In the genomic region with DNA sequence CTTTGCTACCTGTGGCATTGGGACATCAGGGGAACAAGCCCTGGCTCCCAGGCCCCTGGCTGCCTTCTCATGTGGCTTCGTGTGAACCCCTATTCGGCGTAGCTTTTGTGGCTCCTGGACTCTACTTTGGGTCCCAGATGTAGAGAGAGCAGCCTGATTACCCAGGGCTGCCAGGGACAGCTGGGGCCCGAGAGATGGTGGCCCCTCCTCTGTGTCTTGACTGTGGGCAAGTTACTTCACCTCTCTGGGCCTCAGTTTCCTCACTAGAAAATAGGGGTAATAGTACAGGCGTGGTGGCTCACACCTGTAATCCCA, we compare ENCODE assay signal across 13 cellular contexts. TPM values are rescaled to one million over a fixed set of nuclear protein-coding genes. Genes with fewer than 3 reads are reported as not detected.
A peak's percentile ranks its signal among the peaks of the same experiment; 100 is the strongest.
DNase-seq lines count a peak whose midpoint lies in the region; ATAC-seq and TF ChIP-seq lines count a peak whose summit lies in the region.
"Had no signal": no experiment of that assay in that cellular context is flagged by ENCODE, and none has a peak within 500 bp of the region (broad histone marks: within the 10 kb centered on the region; RNA-seq: fewer than 3 reads in every experiment).

No MANE protein-coding gene starts in this region.

- WGBS in lung, 2 donors, result 86 to 89% methylated on average over 5 of the region's 5 CpGs

- H3K4me3 Mint-ChIP-seq in activated naive CD8-positive, alpha-beta T cell, result peak overlapping the region; percentile 83
- no peak overlapping the region for H3K4me3 Mint-ChIP-seq in activated naive CD8-positive, alpha-beta T cell treated with anti-CD3 and anti-CD28 coated beads for 36 hours
- peak overlapping the region; percentile 16 for H3K4me3 Mint-ChIP-seq in activated T-helper 17 cell treated with anti-CD3 and anti-CD28 coated beads, Interleukin-2, amount 50 U/mL, for 72 hours
- H3K4me3 Mint-ChIP-seq in Calu3 (ENCODE audit: low read depth, unreplicated experiment), result no peak overlapping the region

- no peaks in the 10 kb centered on the region for H3K9me3 ChIP-seq in lung (ENCODE audit: control insufficient read depth in 2 of 2, insufficient read depth in 1 of 2, low read length in 1 of 2)
- H3K9me3 ChIP-seq in tibial artery, result no peaks in the 10 kb centered on the region

- DNase-seq in activated naive CD8-positive, alpha-beta T cell treated with anti-CD3 and anti-CD28 coated beads for 36 hours, result no peak
- DNase-seq in lung (ENCODE audit: low spot score) (no peak), tibial artery (peak in 1 of 2 donors; percentile 56), Calu3 (no peak)
- DNase-seq in stimulated activated CD4-positive, alpha-beta T cell treated with anti-CD3 and anti-CD28 coated beads, Interleukin-4, amount 100 ng/mL, for 1 hour, result no peak
- DNase-seq: activated CD4-positive, alpha-beta memory T cell treated with anti-CD3 and anti-CD28 coated beads for 36 hours; foreskin melanocyte; islet precursor cell; NCI-H1048; NCI-H345 had no signal

- H3K4me3 ChIP-seq in lung, result no peak overlapping the region
- no peak overlapping the region for H3K4me3 ChIP-seq in tibial artery

- peaks cover 11% of the 10 kb centered on the region for H3K4me1 Mint-ChIP-seq in activated naive CD8-positive, alpha-beta T cell (ENCODE audit: low read depth)
- H3K4me1 Mint-ChIP-seq in activated naive CD8-positive, alpha-beta T cell treated with anti-CD3 and anti-CD28 coated beads for 36 hours, result peaks cover 10% of the 10 kb centered on the region
- H3K4me1 Mint-ChIP-seq in activated T-helper 17 cell treated with anti-CD3 and anti-CD28 coated beads, Interleukin-2, amount 50 U/mL, for 72 hours, result no peaks in the 10 kb centered on the region
- no peaks in the 10 kb centered on the region for H3K4me1 Mint-ChIP-seq in Calu3 (ENCODE audit: low read depth, unreplicated experiment)

- H3K27me3 Mint-ChIP-seq in activated naive CD8-positive, alpha-beta T cell, result no peaks in the 10 kb centered on the region
- no peaks in the 10 kb centered on the region for H3K27me3 Mint-ChIP-seq in activated naive CD8-positive, alpha-beta T cell treated with anti-CD3 and anti-CD28 coated beads for 36 hours
- no peaks in the 10 kb centered on the region for H3K27me3 Mint-ChIP-seq in activated T-helper 17 cell treated with anti-CD3 and anti-CD28 coated beads, Interleukin-2, amount 50 U/mL, for 72 hours
- no peaks in the 10 kb centered on the region for H3K27me3 Mint-ChIP-seq in Calu3 (ENCODE audit: unreplicated experiment)
- H3K27me3 Mint-ChIP-seq: activated CD4-positive, alpha-beta memory T cell treated with anti-CD3 and anti-CD28 coated beads for 36 hours had no signal

- peak overlapping the region; percentile 38 to 84 for H3K27ac ChIP-seq in lung (ENCODE audit: low read depth in 1 of 2, low read length in 1 of 2)
- H3K27ac ChIP-seq in tibial artery, result peak overlapping the region; percentile 70 to 80

- intact Hi-C loops in tibial artery (cut with DNase I; ENCODE audit: low total_unique reads) (no loop called here), Calu3 (cut with micrococcal nuclease; ENCODE audit: unreplicated experiment) (no loop called here)

- CTCF ChIA-PET in Calu3 (lab: Charles Lee), result no interaction called here

- no peak for TF ChIP-seq CTCF in lung (IDR thresholded peaks at IDR 0.05; ENCODE audit: control extremely low read depth, extremely low read depth)
- no peak for TF ChIP-seq CTCF in tibial artery (IDR thresholded peaks at IDR 0.05)
- no peak for TF ChIP-seq CTCF in Calu3 (IDR thresholded peaks at IDR 0.05; ENCODE audit: unreplicated experiment)

- no peaks in the 10 kb centered on the region for H3K36me3 Mint-ChIP-seq in activated naive CD8-positive, alpha-beta T cell
- no peaks in the 10 kb centered on the region for H3K36me3 Mint-ChIP-seq in activated naive CD8-positive, alpha-beta T cell treated with anti-CD3 and anti-CD28 coated beads for 36 hours
- no peaks in the 10 kb centered on the region for H3K36me3 Mint-ChIP-seq in activated T-helper 17 cell treated with anti-CD3 and anti-CD28 coated beads, Interleukin-2, amount 50 U/mL, for 72 hours (ENCODE audit: low read depth)
- peaks cover 16% of the 10 kb centered on the region for H3K36me3 Mint-ChIP-seq in Calu3 (ENCODE audit: insufficient read depth, unreplicated experiment)
- H3K36me3 Mint-ChIP-seq: activated CD4-positive, alpha-beta memory T cell treated with anti-CD3 and anti-CD28 coated beads for 36 hours had no signal

- peaks cover 0 to 3% of the 10 kb centered on the region in 2 donors for H3K36me3 ChIP-seq in lung (ENCODE audit: control insufficient read depth in 2 of 2, insufficient read depth in 2 of 2, low read length in 2 of 2)
- no peaks in the 10 kb centered on the region for H3K36me3 ChIP-seq in tibial artery

- peaks cover 0 to 5% of the 10 kb centered on the region in 2 donors for H3K4me1 ChIP-seq in lung (ENCODE audit: control insufficient read depth in 2 of 2, insufficient read depth in 2 of 2, low read length in 2 of 2)
- H3K4me1 ChIP-seq in tibial artery, result peaks cover 0 to 13% (median 8%) of the 10 kb centered on the region in 4 donors

- no peak for ATAC-seq in activated T-helper 17 cell treated with anti-CD3 and anti-CD28 coated beads, Interleukin-2, amount 50 U/mL, for 72 hours (replicated peaks)
- ATAC-seq in lung (ENCODE audit: insufficient read depth, low FRiP score) (no peak), HG02610 (IDR thresholded peaks at IDR 0.05; ENCODE audit: unreplicated experiment) (no peak)

- H3K9me3 Mint-ChIP-seq in activated naive CD8-positive, alpha-beta T cell (ENCODE audit: low read depth), result no peaks in the 10 kb centered on the region
- no peaks in the 10 kb centered on the region for H3K9me3 Mint-ChIP-seq in activated naive CD8-positive, alpha-beta T cell treated with anti-CD3 and anti-CD28 coated beads for 36 hours
- no peaks in the 10 kb centered on the region for H3K9me3 Mint-ChIP-seq in activated T-helper 17 cell treated with anti-CD3 and anti-CD28 coated beads, Interleukin-2, amount 50 U/mL, for 72 hours
- no peaks in the 10 kb centered on the region for H3K9me3 Mint-ChIP-seq in Calu3 (ENCODE audit: low read depth, unreplicated experiment)
- H3K9me3 Mint-ChIP-seq: activated CD4-positive, alpha-beta memory T cell treated with anti-CD3 and anti-CD28 coated beads for 36 hours had no signal

- H3K27ac Mint-ChIP-seq in activated naive CD8-positive, alpha-beta T cell, result no peak overlapping the region
- no peak overlapping the region for H3K27ac Mint-ChIP-seq in activated naive CD8-positive, alpha-beta T cell treated with anti-CD3 and anti-CD28 coated beads for 36 hours
- H3K27ac Mint-ChIP-seq in activated T-helper 17 cell treated with anti-CD3 and anti-CD28 coated beads, Interleukin-2, amount 50 U/mL, for 72 hours, result no peak overlapping the region
- no peak overlapping the region for H3K27ac Mint-ChIP-seq in Calu3 (ENCODE audit: unreplicated experiment)
- H3K27ac Mint-ChIP-seq: activated CD4-positive, alpha-beta memory T cell treated with anti-CD3 and anti-CD28 coated beads for 36 hours had no signal

- no TSS peak for BruUV-seq in Calu3 (replicated peaks; lab: Mats Ljungman, UMichigan)

- H3K27me3 ChIP-seq in lung (ENCODE audit: control insufficient read depth, insufficient read depth) (no peaks in the 10 kb centered on the region), tibial artery (no peaks in the 10 kb centered on the region)

RNA-seq across cellular contexts. Expression of a gene that starts 2.0 kb away (rescaled TPM):
- total RNA-seq in activated naive CD8-positive, alpha-beta T cell treated with anti-CD3 and anti-CD28 coated beads for 36 hours, result 1 to 10 TPM; 7.2 to 7.8 TPM
- 1 to 10 TPM; 4.1 to 9.1 TPM for total RNA-seq in activated T-helper 17 cell treated with anti-CD3 and anti-CD28 coated beads, Interleukin-2, amount 50 U/mL, for 72 hours
- 10 to 100 TPM in 1 of 2 donors, 1 to 10 TPM in 1; 4.1 to 19.3 TPM for total RNA-seq in lung
- polyA plus RNA-seq in lung, result 10 to 100 TPM in 1 of 2 donors, 1 to 10 TPM in 1; 8.6 to 13.0 TPM
- 6.8 and 7.7 TPM in 2 replicates for total RNA-seq in Calu3 (2022)

RNA-seq across cellular contexts. Expression of a gene that starts 15.3 kb away (rescaled TPM):
- total RNA-seq in activated naive CD8-positive, alpha-beta T cell treated with anti-CD3 and anti-CD28 coated beads for 36 hours, result 100 to 1,000 TPM; 953 to 971 TPM
- total RNA-seq in activated T-helper 17 cell treated with anti-CD3 and anti-CD28 coated beads, Interleukin-2, amount 50 U/mL, for 72 hours, result 100 to 1,000 TPM; 301 to 598 TPM
- total RNA-seq in lung (100 to 1,000 TPM; 232 to 364 TPM), Calu3 (2022) (321 and 367 TPM in 2 replicates)
- polyA plus RNA-seq in lung, result 100 to 1,000 TPM in 1 of 2 donors, 10 to 100 TPM in 1; 98.0 to 146 TPM

RNA-seq across cellular contexts. Expression of a gene that starts 19.6 kb away (rescaled TPM):
- total RNA-seq in activated naive CD8-positive, alpha-beta T cell treated with anti-CD3 and anti-CD28 coated beads for 36 hours, result 10 to 100 TPM; 47.1 to 52.6 TPM
- 10 to 100 TPM; 44.8 to 60.9 TPM for total RNA-seq in activated T-helper 17 cell treated with anti-CD3 and anti-CD28 coated beads, Interleukin-2, amount 50 U/mL, for 72 hours
- total RNA-seq in lung (10 to 100 TPM; 22.6 to 49.5 TPM), Calu3 (2022) (35.4 and 36.5 TPM in 2 replicates)
- 100 to 1,000 TPM in 1 of 2 donors, 10 to 100 TPM in 1; 77.4 to 103 TPM for polyA plus RNA-seq in lung

RNA-seq across cellular contexts. Expression of a gene that starts 47.7 kb away (rescaled TPM):
- 10 to 100 TPM; 34.3 to 38.1 TPM for total RNA-seq in activated naive CD8-positive, alpha-beta T cell treated with anti-CD3 and anti-CD28 coated beads for 36 hours
- total RNA-seq in activated T-helper 17 cell treated with anti-CD3 and anti-CD28 coated beads, Interleukin-2, amount 50 U/mL, for 72 hours, result 10 to 100 TPM; 29.4 to 39.8 TPM
- 10 to 100 TPM; 32.5 to 84.8 TPM for total RNA-seq in lung
- 10 to 100 TPM; 47.2 to 84.7 TPM for polyA plus RNA-seq in lung
- total RNA-seq in Calu3 (2022), result 52.4 and 53.2 TPM in 2 replicates

Comparison
In these comparisons a context has a peak if more than half of its experiments do, and no peak if none do; other contexts are left out.
1. H3K4me3 Mint-ChIP-seq: peak in activated naive CD8-positive, alpha-beta T cell (single experiment) and activated T-helper 17 cell treated with anti-CD3 and anti-CD28 coated beads, Interleukin-2, amount 50 U/mL, for 72 hours (single experiment); none in activated naive CD8-positive, alpha-beta T cell treated with anti-CD3 and anti-CD28 coated beads for 36 hours (single experiment) and Calu3 (single experiment).